23 cellular contexts compared by ENCODE assay signal in the genomic region with DNA sequence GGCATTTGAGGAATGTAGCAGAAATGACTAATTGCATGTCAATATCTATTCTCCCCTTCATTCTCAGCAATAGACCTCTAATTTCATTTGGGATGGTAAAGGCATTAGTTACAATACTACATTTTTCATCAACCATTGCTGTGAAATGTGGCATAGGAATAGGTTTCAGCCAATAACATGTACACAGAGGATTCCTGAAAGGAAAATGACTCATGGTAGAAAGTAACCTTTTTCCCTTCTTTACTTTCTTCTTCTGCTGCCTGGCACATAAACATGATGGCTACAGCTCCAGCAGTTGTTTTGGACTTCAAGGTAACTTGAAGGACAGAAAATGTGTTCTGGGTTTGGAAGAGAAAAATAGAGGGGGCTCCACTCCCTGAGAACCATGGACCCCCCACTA.
DNase-seq lines count a peak whose midpoint lies in the region; ATAC-seq and TF ChIP-seq lines count a peak whose summit lies in the region.
"Had no signal": no experiment of that assay in that cellular context is flagged by ENCODE, and none has a peak within 500 bp of the region (broad histone marks: within the 10 kb centered on the region; RNA-seq: fewer than 3 reads in every experiment).

No MANE protein-coding gene starts in this region.

- H3K27me3 Mint-ChIP-seq in activated CD8-positive, alpha-beta memory T cell treated with anti-CD3 and anti-CD28 coated beads, Interleukin-2, amount 10 ng/mL, durations not matched to agents 7 days and 5 days, result peaks cover 10% of the 10 kb centered on the region

- DNase-seq in HT1080 (ENCODE audit: low read depth), result peak; percentile 48
- DNase-seq in choroid plexus epithelial cell (ENCODE audit: low read depth), result peak; percentile 2
- DNase-seq in foreskin keratinocyte, result no peak
- DNase-seq in stimulated activated naive CD4-positive, alpha-beta T cell (lab: John Stamatoyannopoulos, UW), result no peak
- no peak for DNase-seq in NCI-H1092 (lab: John Stamatoyannopoulos, UW)
- no peak for DNase-seq in activated CD8-positive, alpha-beta memory T cell treated with anti-CD3 and anti-CD28 coated beads, Interleukin-2, amount 10 ng/mL, durations not matched to agents 7 days and 5 days
- DNase-seq: 8988T; DMS53; H7; MM.1S; NCI-H1048; NCI-H146; NCI-H2029; NCI-H2227 treated with DMSO at 0.1 percent for 48 hours; NCI-H510A treated with DMSO at 0.1 percent for 48 hours; NCI-H774; NK-92 treated with Interleukin-12 subunit alpha and Interleukin-12 subunit beta, amount 100 ng/mL, for 24 hours; Peyer's patch; SJCRH30 had no signal

- no peaks in the 10 kb centered on the region for H3K36me3 Mint-ChIP-seq in activated CD8-positive, alpha-beta memory T cell treated with anti-CD3 and anti-CD28 coated beads, Interleukin-2, amount 10 ng/mL, durations not matched to agents 7 days and 5 days

- ATAC-seq in foreskin keratinocyte, result peak; percentile 57
- ATAC-seq in GM18909 (IDR thresholded peaks at IDR 0.05; ENCODE audit: poor library complexity, unreplicated experiment), result no peak
- no peak for ATAC-seq in activated CD8-positive, alpha-beta memory T cell treated with anti-CD3 and anti-CD28 coated beads, Interleukin-2, amount 10 ng/mL, durations not matched to agents 7 days and 5 days
- ATAC-seq: HepG2 had no signal

- H3K4me3 ChIP-seq in ACC112 (ENCODE audit: low read depth, low read length) (no peak overlapping the region), choroid plexus epithelial cell (ENCODE audit: low read depth, low read length) (no peak overlapping the region)
- H3K4me3 ChIP-seq: Peyer's patch, SJCRH30 had no signal

- no peak for TF ChIP-seq CTCF in choroid plexus epithelial cell (conservative IDR thresholded peaks at IDR 0.05; ENCODE audit: low read depth, low read length)
- TF ChIP-seq CTCF in foreskin keratinocyte (conservative IDR thresholded peaks at IDR 0.05), result no peak

- CTCF ChIA-PET in activated CD8-positive, alpha-beta memory T cell treated with anti-CD3 and anti-CD28 coated beads, Interleukin-2, amount 10 ng/mL, durations not matched to agents 7 days and 5 days (lab: Charles Lee), result no interaction called here

- no peaks in the 10 kb centered on the region for H3K79me2 ChIP-seq in ACC112 (ENCODE audit: control insufficient read depth, insufficient read depth, low read length, unreplicated experiment)

- peak overlapping the region; percentile 1 for H2AFZ ChIP-seq in ACC112 (ENCODE audit: low read length, unreplicated experiment)

- H3K4me1 Mint-ChIP-seq in activated CD8-positive, alpha-beta memory T cell treated with anti-CD3 and anti-CD28 coated beads, Interleukin-2, amount 10 ng/mL, durations not matched to agents 7 days and 5 days, result no peaks in the 10 kb centered on the region

- no peak overlapping the region for H3K4me3 Mint-ChIP-seq in activated CD8-positive, alpha-beta memory T cell treated with anti-CD3 and anti-CD28 coated beads, Interleukin-2, amount 10 ng/mL, durations not matched to agents 7 days and 5 days

- no peaks in the 10 kb centered on the region for H3K9me3 Mint-ChIP-seq in activated CD8-positive, alpha-beta memory T cell treated with anti-CD3 and anti-CD28 coated beads, Interleukin-2, amount 10 ng/mL, durations not matched to agents 7 days and 5 days (ENCODE audit: low read depth)

- H3K27ac ChIP-seq in ACC112 (ENCODE audit: low read depth, low read length) (no peak overlapping the region), foreskin keratinocyte (no peak overlapping the region)
- H3K27ac ChIP-seq: C4-2B, Peyer's patch, SJCRH30 had no signal

- H3K36me3 ChIP-seq in ACC112 (ENCODE audit: insufficient read depth, low read length), result no peaks in the 10 kb centered on the region
- H3K36me3 ChIP-seq: Peyer's patch, SJCRH30 had no signal

- H3K27me3 ChIP-seq in ACC112 (ENCODE audit: insufficient read depth, low read length) (no peaks in the 10 kb centered on the region), foreskin keratinocyte (no peaks in the 10 kb centered on the region)
- H3K27me3 ChIP-seq: Peyer's patch, SJCRH30 had no signal

- no peak overlapping the region for H3K27ac Mint-ChIP-seq in activated CD8-positive, alpha-beta memory T cell treated with anti-CD3 and anti-CD28 coated beads, Interleukin-2, amount 10 ng/mL, durations not matched to agents 7 days and 5 days

- H3K4me1 ChIP-seq in ACC112 (ENCODE audit: control insufficient read depth, insufficient read depth, low read length, unreplicated experiment) (peaks cover 7% of the 10 kb centered on the region), foreskin keratinocyte (no peaks in the 10 kb centered on the region)
- H3K4me1 ChIP-seq: Peyer's patch, SJCRH30 had no signal

Comparison
In these comparisons a context has a peak if more than half of its experiments do, and no peak if none do; other contexts are left out.
1. DNase-seq: peak in HT1080 (single experiment) and choroid plexus epithelial cell (single experiment); none in foreskin keratinocyte (0 of 2), stimulated activated naive CD4-positive, alpha-beta T cell (0 of 6), NCI-H1092 (single experiment) and activated CD8-positive, alpha-beta memory T cell treated with anti-CD3 and anti-CD28 coated beads, Interleukin-2, amount 10 ng/mL, durations not matched to agents 7 days and 5 days (single experiment).